ENCODE assay signal across 1 cellular context in genomic region chr3:141406265-141406664, GRCh38.
TF ChIP-seq lines count a peak whose summit lies in the region.

No MANE protein-coding gene starts in this region.

TF ChIP-seq in IMR-90, 13 proteins besides CTCF, POLR2A, EP300 and RAD21:
- TF ChIP-seq CHD1 (IDR thresholded peaks at IDR 0.05; ENCODE audit: low read depth, low read length) (0 out of 2 replicates have a peak, but pooled peaks have one; percentile 24), FOS (IDR thresholded peaks at IDR 0.05; ENCODE audit: low read depth, low read length) (no peak), BHLHE40 (IDR thresholded peaks at IDR 0.05; ENCODE audit: low read depth, low read length) (no peak), SMC3 (IDR thresholded peaks at IDR 0.05; ENCODE audit: low read depth, low read length) (no peak), USF2 (IDR thresholded peaks at IDR 0.05; ENCODE audit: low read depth, low read length) (no peak), MAZ (IDR thresholded peaks at IDR 0.05; ENCODE audit: borderline replicate concordance, low read depth, low read length) (no peak), MAFK (IDR thresholded peaks at IDR 0.05; ENCODE audit: low read depth, low read length) (peak; percentile 89)
